In the genomic region with DNA sequence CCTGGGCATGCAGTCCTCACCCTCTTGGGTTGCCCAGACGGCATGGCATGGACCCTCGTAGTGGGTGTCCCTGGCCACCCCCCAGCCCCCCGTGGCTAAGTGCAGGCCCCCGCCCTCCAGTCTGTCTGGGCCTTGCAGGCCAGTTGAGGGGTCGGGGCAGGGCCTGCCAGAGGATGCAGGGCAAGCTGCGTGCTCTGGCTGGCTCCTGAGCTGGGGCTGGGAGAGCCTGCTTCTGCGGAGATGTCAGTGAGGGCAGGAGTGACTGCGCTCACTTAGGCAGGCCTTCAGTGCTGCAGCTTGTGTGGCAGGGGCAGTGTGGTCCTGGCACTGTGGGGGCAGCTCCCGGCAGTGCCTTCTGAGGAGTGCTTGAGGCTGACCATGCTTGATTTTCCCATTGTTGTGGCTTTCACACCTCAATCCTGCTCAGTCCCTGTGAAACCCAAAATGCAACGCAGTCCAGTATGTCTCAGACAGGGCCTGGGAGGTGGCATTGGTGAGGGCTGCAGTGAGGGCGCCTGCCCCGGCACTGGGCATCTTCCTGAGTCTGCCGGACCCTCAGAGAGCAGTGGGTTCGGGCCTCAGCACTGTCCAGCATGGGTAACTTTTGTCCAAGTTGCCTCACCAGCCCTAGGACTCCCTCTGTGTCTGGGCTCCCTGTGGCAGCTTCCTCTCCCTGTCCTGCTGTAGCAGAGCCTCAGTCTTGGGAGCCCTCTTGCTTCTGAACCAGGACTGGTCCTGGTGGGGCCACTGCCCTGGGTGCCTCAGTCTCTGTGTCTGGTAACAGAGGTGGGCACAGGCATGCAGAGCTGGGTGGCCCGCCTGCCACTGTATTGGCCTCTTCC, we compare ENCODE assay signal across 10 cellular contexts.
DNase-seq lines count a peak whose midpoint lies in the region; ATAC-seq and TF ChIP-seq lines count a peak whose summit lies in the region.
"Had no signal": no experiment of that assay in that cellular context is flagged by ENCODE, and none has a peak within 500 bp of the region (broad histone marks: within the 10 kb centered on the region; RNA-seq: fewer than 3 reads in every experiment).

No MANE protein-coding gene starts in this region.

- intact Hi-C loops in activated CD4-positive, alpha-beta T cell treated with anti-CD3 and anti-CD28 coated beads, Interleukin-2, amount 10 ng/mL, durations not matched to agents 24 days and 14 days (cut with micrococcal nuclease) = no loop called here
- intact Hi-C loops in left ventricle myocardium superior (cut with micrococcal nuclease) = no loop called here

- POLR2A ChIA-PET in WTC11 (lab: Charles Lee) = interaction anchor here (0.6 kb wide), 1 partner anchor 275 kb away, joined by 3 read pairs; no protein-coding TSS in a partner anchor

- no peaks in the 10 kb centered on the region for H3K9me3 Mint-ChIP-seq in activated CD4-positive, alpha-beta T cell treated with anti-CD3 and anti-CD28 coated beads, Interleukin-2, amount 10 ng/mL, durations not matched to agents 24 days and 14 days
- no peaks in the 10 kb centered on the region for H3K9me3 Mint-ChIP-seq in WTC11

- ATAC-seq in WTC11 (no peak), left ventricle myocardium superior (no peak), GM19452 (IDR thresholded peaks at IDR 0.05; ENCODE audit: unreplicated experiment) (no peak)
- ATAC-seq: foreskin keratinocyte had no signal

- H3K27ac Mint-ChIP-seq in activated CD4-positive, alpha-beta T cell treated with anti-CD3 and anti-CD28 coated beads, Interleukin-2, amount 10 ng/mL, durations not matched to agents 24 days and 14 days = no peak overlapping the region
- 0 out of 2 replicates have a peak overlapping the region, but pooled peaks have one; percentile 57 for H3K27ac Mint-ChIP-seq in WTC11

- peak; percentile 1 for DNase-seq in activated CD4-positive, alpha-beta T cell treated with anti-CD3 and anti-CD28 coated beads for 48 hours
- no peak for DNase-seq in activated CD4-positive, alpha-beta T cell treated with anti-CD3 and anti-CD28 coated beads, Interleukin-2, amount 10 ng/mL, durations not matched to agents 24 days and 14 days
- DNase-seq in WTC11 (ENCODE audit: low spot score) = peak; percentile 6
- DNase-seq in left ventricle myocardium superior = peak; percentile 23
- DNase-seq in retina = peak; percentile 22
- DNase-seq in glomerular visceral epithelial cell (ENCODE audit: extremely low spot score) = no peak
- DNase-seq in H4 (ENCODE audit: low spot score) = no peak
- DNase-seq: foreskin keratinocyte, NCI-H1105 had no signal

- H3K4me1 Mint-ChIP-seq in activated CD4-positive, alpha-beta T cell treated with anti-CD3 and anti-CD28 coated beads, Interleukin-2, amount 10 ng/mL, durations not matched to agents 24 days and 14 days = no peaks in the 10 kb centered on the region
- no peaks in the 10 kb centered on the region for H3K4me1 Mint-ChIP-seq in WTC11

- TF ChIP-seq CTCF in WTC11 (IDR thresholded peaks at IDR 0.05) = no peak

- CTCF ChIA-PET in WTC11 (lab: Charles Lee) = interaction anchor here (1.9 kb wide), 1 partner anchor 145 kb away, joined by 6 read pairs; no protein-coding TSS in a partner anchor

- H3K36me3 Mint-ChIP-seq in activated CD4-positive, alpha-beta T cell treated with anti-CD3 and anti-CD28 coated beads, Interleukin-2, amount 10 ng/mL, durations not matched to agents 24 days and 14 days (ENCODE audit: low read depth) = peaks cover 12% of the 10 kb centered on the region
- H3K36me3 Mint-ChIP-seq in WTC11 = no peaks in the 10 kb centered on the region

- no peaks in the 10 kb centered on the region for H3K27me3 Mint-ChIP-seq in activated CD4-positive, alpha-beta T cell treated with anti-CD3 and anti-CD28 coated beads, Interleukin-2, amount 10 ng/mL, durations not matched to agents 24 days and 14 days
- no peaks in the 10 kb centered on the region for H3K27me3 Mint-ChIP-seq in WTC11 (ENCODE audit: low read depth)

- H3K4me3 Mint-ChIP-seq in activated CD4-positive, alpha-beta T cell treated with anti-CD3 and anti-CD28 coated beads, Interleukin-2, amount 10 ng/mL, durations not matched to agents 24 days and 14 days = no peak overlapping the region
- H3K4me3 Mint-ChIP-seq in WTC11 = no peak overlapping the region

TF ChIP-seq in WTC11, 78 proteins besides CTCF, POLR2A, EP300 and RAD21:
- TF ChIP-seq HMGA2 (CRISPR knock-in tag; IDR thresholded peaks at IDR 0.05) (no peak), MYBL2 (CRISPR knock-in tag; IDR thresholded peaks at IDR 0.05) (no peak), NR3C1 (CRISPR knock-in tag; conservative IDR thresholded peaks at IDR 0.05; ENCODE audit: low read depth) (no peak), ZNF219 (CRISPR knock-in tag; IDR thresholded peaks at IDR 0.05; ENCODE audit: borderline replicate concordance) (no peak)
- TF ChIP-seq, protein P1, sequence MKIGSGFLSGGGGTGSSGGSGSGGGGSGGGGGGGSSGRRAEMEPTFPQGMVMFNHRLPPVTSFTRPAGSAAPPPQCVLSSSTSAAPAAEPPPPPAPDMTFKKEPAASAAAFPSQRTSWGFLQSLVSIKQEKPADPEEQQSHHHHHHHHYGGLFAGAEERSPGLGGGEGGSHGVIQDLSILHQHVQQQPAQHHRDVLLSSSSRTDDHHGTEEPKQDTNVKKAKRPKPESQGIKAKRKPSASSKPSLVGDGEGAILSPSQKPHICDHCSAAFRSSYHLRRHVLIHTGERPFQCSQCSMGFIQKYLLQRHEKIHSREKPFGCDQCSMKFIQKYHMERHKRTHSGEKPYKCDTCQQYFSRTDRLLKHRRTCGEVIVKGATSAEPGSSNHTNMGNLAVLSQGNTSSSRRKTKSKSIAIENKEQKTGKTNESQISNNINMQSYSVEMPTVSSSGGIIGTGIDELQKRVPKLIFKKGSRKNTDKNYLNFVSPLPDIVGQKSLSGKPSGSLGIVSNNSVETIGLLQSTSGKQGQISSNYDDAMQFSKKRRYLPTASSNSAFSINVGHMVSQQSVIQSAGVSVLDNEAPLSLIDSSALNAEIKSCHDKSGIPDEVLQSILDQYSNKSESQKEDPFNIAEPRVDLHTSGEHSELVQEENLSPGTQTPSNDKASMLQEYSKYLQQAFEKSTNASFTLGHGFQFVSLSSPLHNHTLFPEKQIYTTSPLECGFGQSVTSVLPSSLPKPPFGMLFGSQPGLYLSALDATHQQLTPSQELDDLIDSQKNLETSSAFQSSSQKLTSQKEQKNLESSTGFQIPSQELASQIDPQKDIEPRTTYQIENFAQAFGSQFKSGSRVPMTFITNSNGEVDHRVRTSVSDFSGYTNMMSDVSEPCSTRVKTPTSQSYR (CRISPR knock-in tag; IDR thresholded peaks at IDR 0.05) = no peak
- TF ChIP-seq, protein P2, sequence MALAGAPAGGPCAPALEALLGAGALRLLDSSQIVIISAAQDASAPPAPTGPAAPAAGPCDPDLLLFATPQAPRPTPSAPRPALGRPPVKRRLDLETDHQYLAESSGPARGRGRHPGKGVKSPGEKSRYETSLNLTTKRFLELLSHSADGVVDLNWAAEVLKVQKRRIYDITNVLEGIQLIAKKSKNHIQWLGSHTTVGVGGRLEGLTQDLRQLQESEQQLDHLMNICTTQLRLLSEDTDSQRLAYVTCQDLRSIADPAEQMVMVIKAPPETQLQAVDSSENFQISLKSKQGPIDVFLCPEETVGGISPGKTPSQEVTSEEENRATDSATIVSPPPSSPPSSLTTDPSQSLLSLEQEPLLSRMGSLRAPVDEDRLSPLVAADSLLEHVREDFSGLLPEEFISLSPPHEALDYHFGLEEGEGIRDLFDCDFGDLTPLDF (CRISPR knock-in tag; IDR thresholded peaks at IDR 0.05) = no peak
- TF ChIP-seq, protein P3, sequence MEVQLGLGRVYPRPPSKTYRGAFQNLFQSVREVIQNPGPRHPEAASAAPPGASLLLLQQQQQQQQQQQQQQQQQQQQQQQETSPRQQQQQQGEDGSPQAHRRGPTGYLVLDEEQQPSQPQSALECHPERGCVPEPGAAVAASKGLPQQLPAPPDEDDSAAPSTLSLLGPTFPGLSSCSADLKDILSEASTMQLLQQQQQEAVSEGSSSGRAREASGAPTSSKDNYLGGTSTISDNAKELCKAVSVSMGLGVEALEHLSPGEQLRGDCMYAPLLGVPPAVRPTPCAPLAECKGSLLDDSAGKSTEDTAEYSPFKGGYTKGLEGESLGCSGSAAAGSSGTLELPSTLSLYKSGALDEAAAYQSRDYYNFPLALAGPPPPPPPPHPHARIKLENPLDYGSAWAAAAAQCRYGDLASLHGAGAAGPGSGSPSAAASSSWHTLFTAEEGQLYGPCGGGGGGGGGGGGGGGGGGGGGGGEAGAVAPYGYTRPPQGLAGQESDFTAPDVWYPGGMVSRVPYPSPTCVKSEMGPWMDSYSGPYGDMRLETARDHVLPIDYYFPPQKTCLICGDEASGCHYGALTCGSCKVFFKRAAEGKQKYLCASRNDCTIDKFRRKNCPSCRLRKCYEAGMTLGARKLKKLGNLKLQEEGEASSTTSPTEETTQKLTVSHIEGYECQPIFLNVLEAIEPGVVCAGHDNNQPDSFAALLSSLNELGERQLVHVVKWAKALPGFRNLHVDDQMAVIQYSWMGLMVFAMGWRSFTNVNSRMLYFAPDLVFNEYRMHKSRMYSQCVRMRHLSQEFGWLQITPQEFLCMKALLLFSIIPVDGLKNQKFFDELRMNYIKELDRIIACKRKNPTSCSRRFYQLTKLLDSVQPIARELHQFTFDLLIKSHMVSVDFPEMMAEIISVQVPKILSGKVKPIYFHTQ (CRISPR knock-in tag; IDR thresholded peaks at IDR 0.05) = no peak

Comparison
In these comparisons a context has a peak if more than half of its experiments do, and no peak if none do; other contexts are left out.
1. DNase-seq: peak in activated CD4-positive, alpha-beta T cell treated with anti-CD3 and anti-CD28 coated beads for 48 hours (single experiment), WTC11 (single experiment), left ventricle myocardium superior (single experiment) and retina (single experiment); none in activated CD4-positive, alpha-beta T cell treated with anti-CD3 and anti-CD28 coated beads, Interleukin-2, amount 10 ng/mL, durations not matched to agents 24 days and 14 days (single experiment), glomerular visceral epithelial cell (single experiment) and H4 (single experiment).